In the genomic region with DNA sequence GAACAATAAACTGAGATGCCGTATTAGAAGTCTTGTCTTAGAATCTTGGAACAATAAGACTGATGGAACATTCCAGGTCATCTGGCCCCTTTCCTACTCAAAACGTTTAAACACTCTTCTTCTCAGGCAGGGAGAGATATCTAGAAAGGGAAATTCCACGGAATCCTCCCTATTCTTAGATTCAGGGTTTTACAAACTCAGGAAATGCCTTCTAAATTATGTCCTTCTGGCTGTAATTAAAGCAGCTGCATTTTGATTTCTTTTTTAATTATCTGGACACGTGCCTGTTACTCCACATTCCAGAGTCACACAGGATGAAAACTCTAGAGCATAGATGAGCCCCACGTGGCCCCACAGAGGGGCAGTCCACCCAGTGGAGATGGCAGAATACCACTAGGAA, we compare ENCODE assay signal across 15 cellular contexts. TPM values are rescaled to one million over a fixed set of nuclear protein-coding genes. Genes with fewer than 3 reads are reported as not detected.
DNase-seq lines count a peak whose midpoint lies in the region; ATAC-seq, FAIRE-seq and TF ChIP-seq lines count a peak whose summit lies in the region.
"Had no signal": no experiment of that assay in that cellular context is flagged by ENCODE, and none has a peak within 500 bp of the region (broad histone marks: within the 10 kb centered on the region; RNA-seq: fewer than 3 reads in every experiment).

No MANE protein-coding gene starts in this region.

- DNase-seq in Right ventricle myocardium superior: no peak
- DNase-seq in cardiac septum (ENCODE audit: low spot score): no peak
- peak; percentile 59 for DNase-seq in dedifferentiated amniotic fluid mesenchymal stem cell (ENCODE audit: extremely low spot score)
- no peak for DNase-seq in keratinocyte (ENCODE audit: low read depth, low spot score)
- DNase-seq in thyroid gland: peak; percentile 20 to 25
- no peak for DNase-seq in stimulated activated CD8-positive, alpha-beta memory T cell treated with anti-CD3 and anti-CD28 coated beads, Interleukin-4, amount 100 ng/mL, for 48 hours
- no peak for DNase-seq in H4 (ENCODE audit: low spot score)
- DNase-seq: 8988T; activated CD4-positive, CD25-positive, alpha-beta regulatory T cell; cortex of kidney; naive thymus-derived CD8-positive, alpha-beta T cell; small intestine had no signal

- dilution Hi-C loops in keratinocyte (cut with MboI; ENCODE audit: extremely low pct_ligation_motif_present, low sequenced_read_pairs): no loop called here

- WGBS in thyroid gland, 2 donors: 20 to 28% methylated on average over 5 of the region's 5 CpGs

- H3K9ac ChIP-seq in keratinocyte (ENCODE audit: control insufficient read depth, extremely low read depth, insufficient read depth, low read length): no peak overlapping the region

- H3K4me3 ChIP-seq in keratinocyte (ENCODE audit: control insufficient read depth in 2 of 3, extremely low read depth in 1 of 3, insufficient read depth in 2 of 3, low read depth in 1 of 3, low read length in 3 of 3) (no peak overlapping the region), thyroid gland (replicated peaks in 1 of 3) (no peak overlapping the region)
- H3K4me3 ChIP-seq: suprapubic skin had no signal

- FAIRE-seq in keratinocyte (lab: Jason Lieb, UNC): no peak
- FAIRE-seq: small intestine had no signal

- peak; percentile 12 for ATAC-seq in Right ventricle myocardium superior (ENCODE audit: poor library complexity)
- no peak for ATAC-seq in HG03565 (IDR thresholded peaks at IDR 0.05; ENCODE audit: unreplicated experiment)
- ATAC-seq: activated naive CD4-positive, alpha-beta T cell treated with anti-CD3 and anti-CD28 coated beads, Interleukin-2, amount 50 U/mL, for 72 hours; naive thymus-derived CD8-positive, alpha-beta T cell had no signal

- H3K4me1 ChIP-seq in keratinocyte (ENCODE audit: control insufficient read depth, extremely low read depth, insufficient read depth, low read length): no peaks in the 10 kb centered on the region
- H3K4me1 ChIP-seq in thyroid gland: peaks cover 14 to 16% of the 10 kb centered on the region in 2 donors

- intact Hi-C loops in Right ventricle myocardium superior (cut with DNase I) (no loop called here), cardiac septum (cut with DNase I) (no loop called here), thyroid gland (cut with DNase I) (no loop called here)

- no peak for TF ChIP-seq CTCF in keratinocyte (optimal IDR thresholded peaks at IDR 0.05 in 1 of 3, IDR thresholded peaks at IDR 0.05 in 1 of 3, conservative IDR thresholded peaks at IDR 0.05 in 1 of 3; ENCODE audit: extremely low read depth in 1 of 3, insufficient read depth in 2 of 3, low read length in 3 of 3)
- TF ChIP-seq CTCF in thyroid gland (IDR thresholded peaks at IDR 0.05): no peak

- no peak overlapping the region for H3K27ac ChIP-seq in keratinocyte (ENCODE audit: control insufficient read depth, insufficient read depth, low read length)
- H3K27ac ChIP-seq in thyroid gland: peak overlapping the region in 2 of 3 donors; percentile 4 to 29
- H3K27ac ChIP-seq: suprapubic skin had no signal

- H3K4me2 ChIP-seq in keratinocyte (ENCODE audit: control insufficient read depth, extremely low read depth, insufficient read depth, low read depth, low read length): no peak overlapping the region

- no peaks in the 10 kb centered on the region for H3K9me1 ChIP-seq in keratinocyte (ENCODE audit: control insufficient read depth, extremely low read depth, insufficient read depth, low read length)

- no peaks in the 10 kb centered on the region for H3K36me3 ChIP-seq in keratinocyte (ENCODE audit: control insufficient read depth in 2 of 2, extremely low read depth in 1 of 2, insufficient read depth in 2 of 2, low read length in 2 of 2)
- no peaks in the 10 kb centered on the region for H3K36me3 ChIP-seq in thyroid gland
- H3K36me3 ChIP-seq: suprapubic skin had no signal

- peak overlapping the region; percentile 79 for H2AFZ ChIP-seq in keratinocyte (ENCODE audit: control insufficient read depth, low read length)

- no peaks in the 10 kb centered on the region for H4K20me1 ChIP-seq in keratinocyte (ENCODE audit: control insufficient read depth, extremely low read depth, insufficient read depth, low read length)

- no peaks in the 10 kb centered on the region for H3K79me2 ChIP-seq in keratinocyte (ENCODE audit: control insufficient read depth, insufficient read depth, low read length)

- H3K9me3 ChIP-seq in keratinocyte (ENCODE audit: control insufficient read depth, low read depth, low read length) (no peaks in the 10 kb centered on the region), thyroid gland (no peaks in the 10 kb centered on the region)
- H3K9me3 ChIP-seq: suprapubic skin had no signal

- no peak for TF ChIP-seq POLR2A in thyroid gland (IDR thresholded peaks at IDR 0.05)

- H3K27me3 ChIP-seq in keratinocyte (ENCODE audit: control insufficient read depth, extremely low read depth, insufficient read depth, low read length) (no peaks in the 10 kb centered on the region), thyroid gland (no peaks in the 10 kb centered on the region)
- H3K27me3 ChIP-seq: suprapubic skin had no signal

RNA-seq across cellular contexts. Expression of a gene that starts 41.5 kb away (rescaled TPM):
- 30.0 TPM for total RNA-seq in Right ventricle myocardium superior
- 27.5 TPM for total RNA-seq in cardiac septum
- 10.8 to 16.2 TPM (median 15.5 TPM) in 3 replicates for polyA plus RNA-seq in keratinocyte
- 2.5 TPM for polyA plus RNA-seq in keratinocyte (2011; ENCODE audit: low read depth)
- 8.1 and 13.5 TPM in 2 replicates for polyA plus RNA-seq in keratinocyte (2011; cell fraction: cytosol; rRNA removed)
- 15.2 and 18.7 TPM in 2 replicates for polyA plus RNA-seq in keratinocyte (2011; cell fraction: nucleus; rRNA removed)
- 5.2 and 10.5 TPM in 2 replicates for polyA plus RNA-seq in keratinocyte (2012; ENCODE audit: low replicate concordance)
- polyA minus RNA-seq in keratinocyte: 8.4 to 24.5 TPM (median 14.5 TPM) in 3 replicates
- 18.2 TPM for polyA minus RNA-seq in keratinocyte (2011; cell fraction: cytosol; rRNA and poly(A)+ RNA removed)
- 15.9 and 32.6 TPM in 2 replicates for polyA minus RNA-seq in keratinocyte (2011; cell fraction: nucleus; rRNA and poly(A)+ RNA removed)
- 10 to 100 TPM; 36.2 to 64.8 (median 45.9) TPM for total RNA-seq in thyroid gland
- 6.7 and 8.1 TPM in 2 replicates for total RNA-seq in H4 (2014; rRNA removed; shearing (Covaris generic))

Comparison
In these comparisons a context has a peak if more than half of its experiments do, and no peak if none do; other contexts are left out.
1. DNase-seq: peak in dedifferentiated amniotic fluid mesenchymal stem cell (single experiment) and thyroid gland (2 of 2); none in Right ventricle myocardium superior (single experiment), cardiac septum (single experiment), keratinocyte (single experiment), stimulated activated CD8-positive, alpha-beta memory T cell treated with anti-CD3 and anti-CD28 coated beads, Interleukin-4, amount 100 ng/mL, for 48 hours (single experiment) and H4 (single experiment).